In the genomic region with DNA sequence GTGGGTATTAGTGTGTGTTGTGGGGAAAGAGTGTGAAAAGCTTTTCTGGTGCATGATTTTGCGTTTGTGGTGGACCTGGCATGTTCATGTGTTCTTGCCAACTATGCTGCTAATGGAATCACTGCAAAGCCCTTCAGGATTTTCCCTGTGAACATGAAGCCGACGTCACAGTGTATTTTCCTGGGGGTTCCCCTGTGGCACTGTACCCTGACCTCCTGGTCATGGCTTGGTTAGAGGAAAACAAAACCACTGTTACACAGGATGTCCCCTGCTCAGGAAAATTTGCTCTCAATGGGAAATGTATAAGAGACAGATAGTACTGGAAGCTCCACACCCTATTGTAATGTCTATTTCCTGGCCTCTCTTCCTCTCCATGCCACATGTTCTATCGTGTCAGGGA, we compare ENCODE assay signal across 20 cellular contexts. TPM values are rescaled to one million over a fixed set of nuclear protein-coding genes. Genes with fewer than 3 reads are reported as not detected.
"Had no signal": no experiment of that assay in that cellular context is flagged by ENCODE, and none has a peak within 500 bp of the region (broad histone marks: within the 10 kb centered on the region; RNA-seq: fewer than 3 reads in every experiment).

No MANE protein-coding gene starts in this region.

- H3K9me3 ChIP-seq: right atrium auricular region, SK-N-SH, spleen, thyroid gland had no signal

- H3K27me3 Mint-ChIP-seq: T-cell had no signal

- H3K9me3 Mint-ChIP-seq: endodermal cell; immature natural killer cell; memory B cell; natural killer cell treated with Interleukin-12 subunit alpha and Interleukin-12 subunit beta and Interleukin-15 and Interleukin-18, amount 100 ng/mL, for 72 hours; T-cell had no signal

- H3K4me3 Mint-ChIP-seq: endodermal cell; immature natural killer cell; memory B cell; natural killer cell treated with Interleukin-12 subunit alpha and Interleukin-12 subunit beta and Interleukin-15 and Interleukin-18, amount 100 ng/mL, for 72 hours; T-cell had no signal

- H3K4me1 Mint-ChIP-seq: endodermal cell, immature natural killer cell, memory B cell had no signal

- H3K36me3 Mint-ChIP-seq: immature natural killer cell; memory B cell; natural killer cell treated with Interleukin-12 subunit alpha and Interleukin-12 subunit beta and Interleukin-15 and Interleukin-18, amount 100 ng/mL, for 72 hours had no signal

- H3K36me3 ChIP-seq: right atrium auricular region, spleen, thyroid gland had no signal

- H3K4me3 ChIP-seq: right atrium auricular region, spleen, thyroid gland had no signal

- H3K4me1 ChIP-seq: right atrium auricular region had no signal

- H3K4me2 ChIP-seq: SK-N-SH had no signal

- H3K27me3 ChIP-seq: right atrium auricular region, spleen, thyroid gland had no signal

- ATAC-seq: left colon; natural killer cell treated with Interleukin-12 subunit alpha and Interleukin-12 subunit beta and Interleukin-15 and Interleukin-18, amount 100 ng/mL, for 72 hours; T-cell had no signal

- H3K27ac Mint-ChIP-seq: endodermal cell; immature natural killer cell; memory B cell; natural killer cell treated with Interleukin-12 subunit alpha and Interleukin-12 subunit beta and Interleukin-15 and Interleukin-18, amount 100 ng/mL, for 72 hours had no signal

- DNase-seq: activated CD4-positive, alpha-beta T cell treated with anti-CD3 and anti-CD28 coated beads for 1 hour; activated CD4-positive, alpha-beta T cell treated with anti-CD3 and anti-CD28 coated beads, Interleukin-2, amount 50 U/mL, for 4 hours; activated naive CD4-positive, alpha-beta T cell treated with Interleukin-2 at 50 U/mL for 16 hours; activated T-cell treated with anti-CD3 and anti-CD28 coated beads for 4 hours; anterior cingulate cortex; dermis blood vessel endothelial cell; endodermal cell; foreskin fibroblast; head of caudate nucleus; immature natural killer cell; left colon; nucleus accumbens; SK-N-SH; spleen; T-cell; T-helper 9 cell; thyroid gland had no signal

- H3K9ac ChIP-seq: SK-N-SH had no signal

RNA-seq across cellular contexts. Expression of a gene that starts 19.6 kb away (rescaled TPM):
- polyA plus RNA-seq: immature natural killer cell had no signal
